Comparison of ENCODE assay signal across 1 cellular context in genomic region chr12:8946733-8947132, GRCh38.
TF ChIP-seq lines count a peak whose summit lies in the region.

No MANE protein-coding gene starts in this region.

TF ChIP-seq in HepG2, 621 proteins besides CTCF, POLR2A, EP300 and RAD21:
- TF ChIP-seq ATAD3A (CRISPR knock-in tag; IDR thresholded peaks at IDR 0.05), result no peak
- TF ChIP-seq HNF4A (CRISPR knock-in tag; IDR thresholded peaks at IDR 0.05), result 0 out of 2 replicates have a peak, but pooled peaks have one; percentile 12
